8 cellular contexts compared by ENCODE assay signal in the genomic region with DNA sequence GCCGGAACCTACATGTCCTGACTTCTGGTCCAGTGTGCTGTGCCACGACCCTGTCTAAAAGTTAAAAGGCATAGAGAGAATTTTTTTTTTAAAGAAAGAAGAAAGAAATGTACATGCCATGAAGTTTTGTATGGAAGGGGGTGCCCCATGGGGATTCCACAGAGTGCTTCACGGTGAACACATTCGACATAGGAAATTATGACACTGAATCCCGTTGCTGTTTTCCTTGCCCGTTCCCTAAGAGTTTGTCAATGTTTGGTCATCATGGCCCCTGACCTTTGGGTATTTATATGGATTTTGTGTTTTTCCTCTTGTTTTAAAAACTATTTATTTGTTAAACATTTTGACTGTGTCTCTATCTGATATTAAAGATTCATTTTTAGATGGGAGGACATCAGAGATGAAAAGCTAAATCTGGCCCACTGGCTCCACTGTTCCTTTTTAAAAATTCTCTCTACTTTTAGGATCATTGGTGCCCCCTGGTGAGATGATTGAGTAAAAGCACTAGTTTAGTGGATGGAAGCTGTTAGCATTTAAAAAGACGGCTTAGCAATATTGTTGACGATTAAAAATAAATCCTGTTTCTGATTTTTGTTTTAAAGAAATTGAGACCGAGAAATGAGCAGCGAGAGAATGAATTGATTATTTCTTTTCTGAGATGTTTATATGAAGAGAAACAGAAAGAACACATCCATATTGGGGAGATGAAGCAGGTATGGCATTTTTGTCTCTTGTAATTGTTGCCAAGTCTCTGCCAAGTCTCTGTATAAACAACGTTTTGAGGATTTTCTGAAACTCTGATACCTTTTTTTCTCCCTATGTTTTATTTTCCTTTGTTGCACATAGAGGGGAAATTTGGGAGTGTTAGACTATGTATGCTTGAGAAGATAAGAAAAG.
A peak's percentile ranks its signal among the peaks of the same experiment; 100 is the strongest.
DNase-seq lines count a peak whose midpoint lies in the region; ATAC-seq and TF ChIP-seq lines count a peak whose summit lies in the region.

No MANE protein-coding gene starts in this region.

- no peak overlapping the region for H3K4me3 Mint-ChIP-seq in T-helper 17 cell
- no peak overlapping the region for H3K4me3 Mint-ChIP-seq in osteocyte (ENCODE audit: unreplicated experiment)

- peaks cover 9% of the 10 kb centered on the region for H3K36me3 Mint-ChIP-seq in T-helper 17 cell (ENCODE audit: low read depth)
- H3K36me3 Mint-ChIP-seq in osteocyte (ENCODE audit: unreplicated experiment), result peaks cover 10% of the 10 kb centered on the region

- H3K27me3 Mint-ChIP-seq in T-helper 17 cell (no peaks in the 10 kb centered on the region), osteocyte (ENCODE audit: unreplicated experiment) (no peaks in the 10 kb centered on the region)

- H3K4me1 Mint-ChIP-seq in T-helper 17 cell (no peaks in the 10 kb centered on the region), osteocyte (ENCODE audit: unreplicated experiment) (peaks cover 5% of the 10 kb centered on the region)

- TF ChIP-seq CTCF in AG10803 (conservative IDR thresholded peaks at IDR 0.05; ENCODE audit: low read length) (peak; percentile 77), GM12864 (IDR thresholded peaks at IDR 0.05; ENCODE audit: low read depth, low read length, missing control alignments) (peak; percentile 49), fibroblast of pulmonary artery (IDR thresholded peaks at IDR 0.05; ENCODE audit: low read length, missing control alignments) (peak; percentile 69), osteocyte (IDR thresholded peaks at IDR 0.05) (peak; percentile 80)

- no peaks in the 10 kb centered on the region for H3K9me3 Mint-ChIP-seq in osteocyte (ENCODE audit: unreplicated experiment)

- H3K9me3 ChIP-seq in T-helper 17 cell (ENCODE audit: control insufficient read depth, low read length, poor library complexity, severe bottlenecking), result no peaks in the 10 kb centered on the region

- H3K27ac Mint-ChIP-seq in T-helper 17 cell (no peak overlapping the region), osteocyte (ENCODE audit: unreplicated experiment) (no peak overlapping the region)

- peak; percentile 61 for ATAC-seq in T-helper 17 cell
- ATAC-seq in HG02884 (IDR thresholded peaks at IDR 0.05; ENCODE audit: unreplicated experiment), result no peak
- ATAC-seq in GM21619 (IDR thresholded peaks at IDR 0.05; ENCODE audit: unreplicated experiment), result no peak

- DNase-seq in AG10803 (ENCODE audit: low read depth) (peak; percentile 64), GM12864 (ENCODE audit: low read depth) (peak; percentile 25), NCI-H1694 treated with DMSO at 0.1 percent for 48 hours (lab: John Stamatoyannopoulos, UW) (peak; percentile 56), T-helper 17 cell (peak in 1 of 3 donors; percentile 11), fibroblast of pulmonary artery (ENCODE audit: low read depth) (peak; percentile 83), osteocyte (ENCODE audit: extremely low spot score, unreplicated experiment) (no peak)

- H3K4me3 ChIP-seq in AG10803 (ENCODE audit: low read length) (no peak overlapping the region), GM12864 (ENCODE audit: low read depth, low read length) (no peak overlapping the region), fibroblast of pulmonary artery (replicated peaks; ENCODE audit: low read depth, low read length) (no peak overlapping the region)
